Comparison of ENCODE assay signal across 8 cellular contexts in the genomic region with DNA sequence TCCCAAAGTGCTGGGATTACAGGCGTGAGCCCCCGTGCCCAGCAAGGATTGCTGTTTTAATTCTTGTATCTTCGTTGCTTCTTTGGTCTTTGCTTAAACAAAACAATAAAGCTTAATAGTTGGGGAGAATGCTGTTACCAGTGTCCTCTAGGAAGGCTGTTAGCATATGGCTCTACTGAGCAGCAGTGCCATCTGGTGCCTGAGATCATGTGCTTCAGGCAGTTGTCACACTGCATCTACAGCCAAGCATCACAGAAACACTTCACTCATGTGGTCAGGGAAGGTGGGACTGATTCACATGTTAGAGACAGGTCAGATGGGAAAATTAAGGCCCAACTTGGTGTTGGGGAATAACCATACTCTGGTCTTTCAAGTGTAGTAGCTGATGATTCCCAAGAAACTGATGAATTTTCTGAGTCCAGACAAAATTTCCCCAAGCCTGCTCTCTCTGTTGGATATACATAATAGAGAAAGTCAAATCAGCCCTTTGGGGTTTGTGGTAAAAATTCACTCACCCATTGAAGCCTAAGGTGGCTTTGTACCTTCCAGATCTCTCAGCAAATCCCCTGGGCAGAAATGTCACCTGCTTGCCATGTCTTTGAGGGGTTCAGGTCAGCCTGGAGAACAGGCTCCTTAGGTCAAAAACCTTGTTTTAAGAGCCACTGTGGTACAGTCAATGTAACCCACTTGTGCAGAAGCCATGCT. TPM values are rescaled to one million over a fixed set of nuclear protein-coding genes. Genes with fewer than 3 reads are reported as not detected.
A peak's percentile ranks its signal among the peaks of the same experiment; 100 is the strongest.
DNase-seq lines count a peak whose midpoint lies in the region; ATAC-seq and TF ChIP-seq lines count a peak whose summit lies in the region.

No MANE protein-coding gene starts in this region.

- in situ Hi-C loops in KBM-7 (cut with MboI; ENCODE audit: low pct_unique_long_range_greater_than_20kb, low sequenced_read_pairs) = no loop called here

- H3K36me3 Mint-ChIP-seq in Calu3 (ENCODE audit: insufficient read depth, unreplicated experiment) = peaks cover 11% of the 10 kb centered on the region

- peak; percentile 55 for ATAC-seq in GM18867 (IDR thresholded peaks at IDR 0.05; ENCODE audit: unreplicated experiment)
- no peak for ATAC-seq in aorta (ENCODE audit: low FRiP score)

- H3K4me3 Mint-ChIP-seq in Calu3 (ENCODE audit: low read depth, unreplicated experiment) = no peak overlapping the region

- H3K4me1 Mint-ChIP-seq in Calu3 (ENCODE audit: low read depth, unreplicated experiment) = no peaks in the 10 kb centered on the region

- no peak overlapping the region for H3K4me2 ChIP-seq in fibroblast of lung (ENCODE audit: extremely low read depth, insufficient read depth, low read length)

- no peak for TF ChIP-seq POLR2A in esophagus muscularis mucosa (IDR thresholded peaks at IDR 0.05; ENCODE audit: low read depth)

- BruUV-seq in Calu3 (replicated peaks; lab: Mats Ljungman, UMichigan) = no TSS peak

- H3K9me3 ChIP-seq in fibroblast of lung (ENCODE audit: control insufficient read depth, insufficient read depth, low read depth, low read length) (no peaks in the 10 kb centered on the region), aorta (ENCODE audit: control insufficient read depth, low read length) (no peaks in the 10 kb centered on the region), esophagus muscularis mucosa (no peaks in the 10 kb centered on the region)

- no peaks in the 10 kb centered on the region for H4K20me1 ChIP-seq in fibroblast of lung (ENCODE audit: control insufficient read depth, extremely low read depth, insufficient read depth, low read length)

- H3K27me3 Mint-ChIP-seq in Calu3 (ENCODE audit: unreplicated experiment) = no peaks in the 10 kb centered on the region

- intact Hi-C loops in Calu3 (cut with micrococcal nuclease; ENCODE audit: unreplicated experiment) (no loop called here), aorta (cut with DNase I) (no loop called here), esophagus muscularis mucosa (cut with DNase I) (no loop called here)

- H3K27ac ChIP-seq in fibroblast of lung (ENCODE audit: insufficient read depth, low read length) = no peak overlapping the region
- H3K27ac ChIP-seq in aorta (ENCODE audit: low read depth in 1 of 2, low read length in 2 of 2) = no peak overlapping the region
- H3K27ac ChIP-seq in esophagus muscularis mucosa (replicated peaks in 1 of 4) = no peak overlapping the region

- CTCF ChIA-PET in Calu3 (lab: Charles Lee) = interaction anchor here (1.5 kb wide), 1 partner anchor 372 kb away, joined by 3 read pairs; a partner anchor contains a TSS

- H3K9me3 Mint-ChIP-seq in Calu3 (ENCODE audit: low read depth, unreplicated experiment) = no peaks in the 10 kb centered on the region

- H3K36me3 ChIP-seq in fibroblast of lung (ENCODE audit: control insufficient read depth, insufficient read depth, low read length) (no peaks in the 10 kb centered on the region), aorta (ENCODE audit: control insufficient read depth in 1 of 2, insufficient read depth in 2 of 2, low read length in 1 of 2) (peaks cover 0 to 5% of the 10 kb centered on the region in 2 donors), esophagus muscularis mucosa (peaks cover 26 to 64% (median 42%) of the 10 kb centered on the region in 4 donors)

- no peaks in the 10 kb centered on the region for H3K79me2 ChIP-seq in fibroblast of lung (ENCODE audit: control insufficient read depth, insufficient read depth, low read length)

- WGBS in aorta, 2 donors = 52 to 54% methylated on average over 3 of the region's 3 CpGs
- 83% methylated on average over 3 of the region's 3 CpGs for WGBS in esophagus muscularis mucosa

- no peak overlapping the region for H3K27ac Mint-ChIP-seq in Calu3 (ENCODE audit: unreplicated experiment)

- TF ChIP-seq CTCF in Calu3 (IDR thresholded peaks at IDR 0.05; ENCODE audit: unreplicated experiment) (peak; percentile 53), fibroblast of lung (conservative IDR thresholded peaks at IDR 0.05 in 1 of 2, IDR thresholded peaks at IDR 0.05 in 1 of 2; ENCODE audit: low read depth in 1 of 2, low read length in 2 of 2) (peak; percentile 49 to 62), esophagus muscularis mucosa (IDR thresholded peaks at IDR 0.05) (peak in 1 of 3 experiments; percentile 23)

- no peaks in the 10 kb centered on the region for H3K27me3 ChIP-seq in fibroblast of lung (ENCODE audit: control insufficient read depth, insufficient read depth, low read length)
- H3K27me3 ChIP-seq in aorta (ENCODE audit: control insufficient read depth in 1 of 2, insufficient read depth in 2 of 2, low read length in 1 of 2) = no peaks in the 10 kb centered on the region
- H3K27me3 ChIP-seq in esophagus muscularis mucosa = no peaks in the 10 kb centered on the region

- H3K4me3 ChIP-seq in fibroblast of lung (replicated peaks in 1 of 4; ENCODE audit: control extremely low read depth in 1 of 4, insufficient read depth in 1 of 4, low read depth in 3 of 4, low read length in 4 of 4) (no peak overlapping the region), aorta (ENCODE audit: low read length in 2 of 2) (no peak overlapping the region), esophagus muscularis mucosa (no peak overlapping the region)

- DNase-seq in Calu3 = peak; percentile 43
- DNase-seq in KBM-7 = peak; percentile 53
- DNase-seq in T1000 (lab: John Stamatoyannopoulos, UW) = peak; percentile 8
- peak; percentile 58 to 66 for DNase-seq in fibroblast of lung (ENCODE audit: low read depth in 2 of 2)
- DNase-seq in occipital lobe (lab: John Stamatoyannopoulos, UW) = peak; percentile 28
- no peak for DNase-seq in aorta
- DNase-seq in esophagus muscularis mucosa (ENCODE audit: extremely low spot score) = no peak

- H3K4me1 ChIP-seq in fibroblast of lung (ENCODE audit: control insufficient read depth, extremely low read depth, insufficient read depth, low read length) = no peaks in the 10 kb centered on the region
- no peaks in the 10 kb centered on the region for H3K4me1 ChIP-seq in aorta (ENCODE audit: control insufficient read depth in 1 of 2, insufficient read depth in 2 of 2, low read length in 2 of 2)
- H3K4me1 ChIP-seq in esophagus muscularis mucosa = no peaks in the 10 kb centered on the region

- TF ChIP-seq EP300 in esophagus muscularis mucosa (IDR thresholded peaks at IDR 0.05) = no peak

- no peak overlapping the region for H2AFZ ChIP-seq in fibroblast of lung (ENCODE audit: low read length)

- H3K9ac ChIP-seq in fibroblast of lung (ENCODE audit: insufficient read depth, low read length) = no peak overlapping the region

RNA-seq across cellular contexts. Expression of a gene that starts 28.4 kb away (rescaled TPM):
- 21.4 and 22.7 TPM in 2 replicates for total RNA-seq in Calu3 (2022)
- 6.4 and 10.2 TPM in 2 replicates for total RNA-seq in fibroblast of lung
- 20.2 and 21.3 TPM in 2 replicates for polyA plus RNA-seq in fibroblast of lung
- polyA plus RNA-seq in fibroblast of lung (2012) = 13.6 and 13.9 TPM in 2 replicates
- 24.1 and 51.5 TPM in 2 replicates for polyA minus RNA-seq in fibroblast of lung (ENCODE audit: low replicate concordance)
- total RNA-seq in occipital lobe = 11.4 TPM
- 10 to 100 TPM; 21.6 to 21.8 TPM for total RNA-seq in aorta
- 10 to 100 TPM; 20.0 to 40.1 TPM for polyA plus RNA-seq in aorta
- total RNA-seq in esophagus muscularis mucosa = 10 to 100 TPM; 20.1 to 36.4 (median 26.3) TPM

RNA-seq across cellular contexts. Expression of a gene that starts 43.0 kb away (rescaled TPM):
- total RNA-seq in Calu3 (2022) = not detected in 2 replicates
- total RNA-seq in fibroblast of lung = under 0.01 TPM in 1 of 2 replicates, not detected in the other
- polyA plus RNA-seq in fibroblast of lung = not detected in 2 replicates
- 0.05 and 0.10 TPM in 2 replicates for polyA plus RNA-seq in fibroblast of lung (2012)
- not detected in 2 replicates for polyA minus RNA-seq in fibroblast of lung (ENCODE audit: low replicate concordance)
- not detected for total RNA-seq in occipital lobe
- not detected for total RNA-seq in aorta
- under 1 TPM in 1 of 2 donors, not detected in 1; 0.05 TPM for polyA plus RNA-seq in aorta
- under 1 TPM in 1 of 4 donors, not detected in 3; 0.11 TPM for total RNA-seq in esophagus muscularis mucosa

RNA-seq across cellular contexts. Expression of a gene that starts 48.3 kb away (rescaled TPM):
- total RNA-seq in Calu3 (2022) (44.1 and 48.3 TPM in 2 replicates), fibroblast of lung (27.7 and 42.1 TPM in 2 replicates), occipital lobe (34.9 TPM), aorta (10 to 100 TPM; 38.0 to 46.7 TPM), esophagus muscularis mucosa (10 to 100 TPM; 27.0 to 51.3 (median 40.0) TPM)
- polyA plus RNA-seq in fibroblast of lung (18.3 and 23.2 TPM in 2 replicates), aorta (10 to 100 TPM in 1 of 2 donors, 1 to 10 TPM in 1; 9.1 to 24.2 TPM)
- polyA plus RNA-seq in fibroblast of lung (2012) = 19.1 and 19.9 TPM in 2 replicates
- 35.1 and 59.2 TPM in 2 replicates for polyA minus RNA-seq in fibroblast of lung (ENCODE audit: low replicate concordance)

Comparison
In these comparisons a context has a peak if more than half of its experiments do, and no peak if none do; other contexts are left out.
1. DNase-seq: peak in Calu3 (single experiment), KBM-7 (single experiment), T1000 (single experiment), fibroblast of lung (2 of 2) and occipital lobe (single experiment); none in aorta (0 of 2) and esophagus muscularis mucosa (single experiment).